In genomic region chr2:188102881-188103280, GRCh38 we compare ENCODE assay signal across 17 cellular contexts.
"Had no signal": no experiment of that assay in that cellular context is flagged by ENCODE, and none has a peak within 500 bp of the region (broad histone marks: within the 10 kb centered on the region; RNA-seq: fewer than 3 reads in every experiment).

No MANE protein-coding gene starts in this region.

- H3K4me2 ChIP-seq: smooth muscle cell had no signal

- FAIRE-seq: islet of Langerhans had no signal

- ATAC-seq: gastrocnemius medialis; heart right ventricle; left lobe of liver; naive thymus-derived CD8-positive, alpha-beta T cell; right cardiac atrium had no signal

- DNase-seq: effector memory CD4-positive, alpha-beta T cell; heart right ventricle; hypothalamus; mammary epithelial cell; naive thymus-derived CD8-positive, alpha-beta T cell; stimulated activated CD4-positive, alpha-beta T cell treated with anti-CD3 and anti-CD28 coated beads, Interleukin-2, amount 100 ng/mL, for 48 hours; stimulated activated naive CD4-positive, alpha-beta T cell treated with Interleukin-2 at 50 U/mL for 16 hours; tibial artery; upper lobe of left lung had no signal

- H3K36me3 ChIP-seq: esophagus muscularis mucosa, gastrocnemius medialis, heart right ventricle, tibial artery, upper lobe of left lung, vagina had no signal

- H3K4me1 ChIP-seq: esophagus muscularis mucosa, gastrocnemius medialis, heart right ventricle, tibial artery, upper lobe of left lung, vagina had no signal

- H3K27ac ChIP-seq: epithelial cell of prostate, esophagus muscularis mucosa, gastrocnemius medialis, heart right ventricle, tibial artery, upper lobe of left lung, vagina had no signal

- H3K9me3 ChIP-seq: gastrocnemius medialis, tibial artery, vagina had no signal

- H3K27me3 ChIP-seq: esophagus muscularis mucosa, gastrocnemius medialis, heart right ventricle, tibial artery, upper lobe of left lung, vagina had no signal

- H3K4me3 ChIP-seq: esophagus muscularis mucosa, gastrocnemius medialis, heart right ventricle, smooth muscle cell, tibial artery, upper lobe of left lung, vagina had no signal
